8 cellular contexts compared by ENCODE assay signal in genomic region chrX:50747471-50747900, GRCh38.
A peak's percentile ranks its signal among the peaks of the same experiment; 100 is the strongest.
DNase-seq lines count a peak whose midpoint lies in the region; ATAC-seq and TF ChIP-seq lines count a peak whose summit lies in the region.

No MANE protein-coding gene starts in this region.

- H3K4me3 Mint-ChIP-seq in CD8-positive, alpha-beta memory T cell: no peak overlapping the region

- no peaks in the 10 kb centered on the region for H3K9me3 Mint-ChIP-seq in CD8-positive, alpha-beta memory T cell

- H3K27me3 ChIP-seq in A673 (replicated peaks; ENCODE audit: insufficient read depth, low read depth, low read length, poor library complexity) (no peaks in the 10 kb centered on the region), SK-N-SH (ENCODE audit: insufficient read depth) (no peaks in the 10 kb centered on the region; the same call in 1 of the 2 replicates), upper lobe of right lung (no peaks in the 10 kb centered on the region)
- H3K27me3 ChIP-seq in CD8-positive, alpha-beta memory T cell (ENCODE audit: insufficient read depth, low read length, poor library complexity, severe bottlenecking): no peaks in the 10 kb centered on the region

- H3K9me2 ChIP-seq in SK-N-SH: no peaks in the 10 kb centered on the region

- H2AFZ ChIP-seq in SK-N-SH (ENCODE audit: low read depth): no peak overlapping the region

- DNase-seq in A673 (ENCODE audit: low spot score): peak; percentile 66
- peak; percentile 10 for DNase-seq in SK-N-SH
- peak; percentile 4 for DNase-seq in hepatic stellate cell (ENCODE audit: low spot score)
- no peak for DNase-seq in upper lobe of right lung
- DNase-seq in CD8-positive, alpha-beta memory T cell: no peak
- no peak for DNase-seq in NCI-H226

- H3K4me1 ChIP-seq in A673 (ENCODE audit: insufficient read depth, low read length, poor library complexity, severe bottlenecking) (peaks cover 3% of the 10 kb centered on the region), SK-N-SH (ENCODE audit: control insufficient read depth in 1 of 2, insufficient read depth in 2 of 2, low read depth in 1 of 2, low read length in 1 of 2) (no peaks in the 10 kb centered on the region), upper lobe of right lung (no peaks in the 10 kb centered on the region)
- H3K4me1 ChIP-seq in CD8-positive, alpha-beta memory T cell (ENCODE audit: insufficient read depth, low read length): no peaks in the 10 kb centered on the region

- no peaks in the 10 kb centered on the region for H3K36me3 Mint-ChIP-seq in CD8-positive, alpha-beta memory T cell

- peak; percentile 62 for TF ChIP-seq RAD21 in SK-N-SH (IDR thresholded peaks at IDR 0.05; ENCODE audit: low read length)

- H3K27me3 Mint-ChIP-seq in CD8-positive, alpha-beta memory T cell: peaks cover 13 to 28% of the 10 kb centered on the region in 2 donors

- POLR2A ChIA-PET in A673 (lab: Charles Lee; ENCODE audit: low non-redundant PET): no interaction called here
- POLR2A ChIA-PET in SK-N-SH (lab: Yijun Ruan, JAX): no interaction called here
- POLR2A ChIA-PET in CD8-positive, alpha-beta memory T cell (lab: Charles Lee): no interaction called here

- H3K4me2 ChIP-seq in SK-N-SH: no peak overlapping the region

- intact Hi-C loops in A673 (cut with micrococcal nuclease; ENCODE audit: unreplicated experiment): loop anchor here (2.0 to 5.0 kb wide), 2 partner anchors 55 to 241 kb away; no protein-coding TSS in a partner anchor
- intact Hi-C loops in upper lobe of right lung (cut with DNase I): no loop called here

- H3F3A ChIP-seq in SK-N-SH (replicated peaks; ENCODE audit: insufficient read depth): no peaks in the 10 kb centered on the region

- H4K20me1 ChIP-seq in SK-N-SH (ENCODE audit: insufficient read depth): no peaks in the 10 kb centered on the region

- H3K4me3 ChIP-seq in A673 (ENCODE audit: low read depth, low read length, poor library complexity, severe bottlenecking) (no peak overlapping the region), SK-N-SH (ENCODE audit: low read depth in 2 of 2, low read length in 1 of 2) (no peak overlapping the region), upper lobe of right lung (no peak overlapping the region)
- no peak overlapping the region for H3K4me3 ChIP-seq in CD8-positive, alpha-beta memory T cell (ENCODE audit: low read length)

- CTCF ChIA-PET in A673 (lab: Charles Lee) (interaction anchor here (1.0 to 1.5 kb wide), 2 partner anchors 56 to 241 kb away, joined by 4 to 6 read pairs; no protein-coding TSS in a partner anchor), SK-N-SH (lab: Yijun Ruan, JAX) (interaction anchor here (0.6 to 1.8 kb wide), 6 partner anchors 14 to 56 kb away, joined by 3 to 5 read pairs (median 4); no protein-coding TSS in a partner anchor)
- CTCF ChIA-PET in CD8-positive, alpha-beta memory T cell (lab: Charles Lee): no interaction called here

- no peaks in the 10 kb centered on the region for H3K79me2 ChIP-seq in SK-N-SH (ENCODE audit: insufficient read depth)

- ATAC-seq in upper lobe of right lung (peak; percentile 81), HG03039 (IDR thresholded peaks at IDR 0.05; ENCODE audit: unreplicated experiment) (no peak)

- H3K4me1 Mint-ChIP-seq in CD8-positive, alpha-beta memory T cell: no peaks in the 10 kb centered on the region

- H3K27ac ChIP-seq in A673 (ENCODE audit: low read depth, low read length, poor library complexity, severe bottlenecking) (no peak overlapping the region), SK-N-SH (ENCODE audit: low read depth in 2 of 2, low read length in 1 of 2) (no peak overlapping the region), upper lobe of right lung (no peak overlapping the region)
- H3K27ac ChIP-seq in CD8-positive, alpha-beta memory T cell (ENCODE audit: low read depth, low read length): no peak overlapping the region

- no peak overlapping the region for H3K9ac ChIP-seq in SK-N-SH

- TF ChIP-seq CTCF in A673 (conservative IDR thresholded peaks at IDR 0.05; ENCODE audit: low read depth, low read length): peak; percentile 84
- peak; percentile 65 for TF ChIP-seq CTCF in GM12872 (IDR thresholded peaks at IDR 0.05; ENCODE audit: insufficient read depth, low read depth, low read length)
- TF ChIP-seq CTCF in SK-N-SH (IDR thresholded peaks at IDR 0.05): peak; percentile 82
- TF ChIP-seq CTCF in upper lobe of right lung (IDR thresholded peaks at IDR 0.05): peak; percentile 59

- H3K36me3 ChIP-seq in A673 (ENCODE audit: insufficient read depth, low read length, poor library complexity, severe bottlenecking) (no peaks in the 10 kb centered on the region), SK-N-SH (replicated peaks in 1 of 2; ENCODE audit: control insufficient read depth in 1 of 2, insufficient read depth in 2 of 2, low read length in 1 of 2) (no peaks in the 10 kb centered on the region), upper lobe of right lung (no peaks in the 10 kb centered on the region)
- no peaks in the 10 kb centered on the region for H3K36me3 ChIP-seq in CD8-positive, alpha-beta memory T cell (ENCODE audit: insufficient read depth, low read length)

- H3K27ac Mint-ChIP-seq in CD8-positive, alpha-beta memory T cell: no peak overlapping the region

- H3K9me3 ChIP-seq in A673 (ENCODE audit: low read depth, low read length, poor library complexity, severe bottlenecking) (no peaks in the 10 kb centered on the region), SK-N-SH (no peaks in the 10 kb centered on the region), upper lobe of right lung (no peaks in the 10 kb centered on the region)
- H3K9me3 ChIP-seq in CD8-positive, alpha-beta memory T cell (ENCODE audit: low read length): no peaks in the 10 kb centered on the region

- no TSS peak for BruUV-seq in A673 (replicated peaks; lab: Mats Ljungman, UMichigan)

- WGBS in SK-N-SH (ENCODE audit: low lambda C conversion rate): 5% methylated on average over 1 of the region's 1 CpG

- no peak for TF ChIP-seq EP300 in SK-N-SH (IDR thresholded peaks at IDR 0.05; ENCODE audit: borderline replicate concordance in 1 of 2, low read depth in 1 of 2, low read length in 1 of 2)

TF ChIP-seq in SK-N-SH, 30 proteins besides CTCF, POLR2A, EP300 and RAD21:
- no peak for TF ChIP-seq TAF1 (IDR thresholded peaks at IDR 0.05; ENCODE audit: borderline replicate concordance, low read depth, low read length)
- TF ChIP-seq SMC3 (IDR thresholded peaks at IDR 0.05; ENCODE audit: low read depth, low read length): peak; percentile 42
- no peak for TF ChIP-seq NRF1 (IDR thresholded peaks at IDR 0.05; ENCODE audit: low read depth, low read length)

Comparison
In these comparisons a context has a peak if more than half of its experiments do, and no peak if none do; other contexts are left out.
1. DNase-seq: peak in A673 (single experiment), SK-N-SH (single experiment) and hepatic stellate cell (single experiment); none in upper lobe of right lung (single experiment), CD8-positive, alpha-beta memory T cell (0 of 5) and NCI-H226 (single experiment).
2. Peak in every context shown above with its lines, with median percentiles within 50 percentile points of each other: CTCF ChIP-seq.